In genomic region chr1:110245876-110246620, GRCh38 we compare ENCODE assay signal across 23 cellular contexts.
"Had no signal": no experiment of that assay in that cellular context is flagged by ENCODE, and none has a peak within 500 bp of the region (broad histone marks: within the 10 kb centered on the region; RNA-seq: fewer than 3 reads in every experiment).

No MANE protein-coding gene starts in this region.

- H3K4me1 ChIP-seq: tibial nerve, uterus had no signal

- FAIRE-seq: colon had no signal

- ATAC-seq: activated CD4-positive, alpha-beta T cell treated with anti-CD3 and anti-CD28 coated beads for 36 hours; gastroesophageal sphincter; left ventricle myocardium superior; WTC11 had no signal

- H3K4me3 ChIP-seq: gastroesophageal sphincter, tibial nerve, uterus had no signal

- H3K36me3 ChIP-seq: gastroesophageal sphincter, tibial nerve, uterus had no signal

- H3K27ac ChIP-seq: gastroesophageal sphincter, tibial nerve, uterus had no signal

- H3K27me3 ChIP-seq: gastroesophageal sphincter, tibial nerve, uterus had no signal

- H3K9me3 ChIP-seq: gastroesophageal sphincter, tibial nerve, uterus had no signal

- DNase-seq: activated CD4-positive, alpha-beta T cell treated with anti-CD3 and anti-CD28 coated beads for 36 hours; activated CD4-positive, alpha-beta T cell treated with anti-CD3 and anti-CD28 coated beads, Interleukin-2, amount 50 U/mL, for 48 hours; activated naive CD4-positive, alpha-beta T cell; activated naive CD8-positive, alpha-beta T cell treated with anti-CD3 and anti-CD28 coated beads for 36 hours; activated T-cell treated with anti-CD3 and anti-CD28 coated beads for 4 hours; amniotic stem cell; caudate nucleus; endodermal cell; erythroblast; immature natural killer cell; left ventricle myocardium superior; occipital lobe; stimulated activated CD4-positive, alpha-beta T cell treated with anti-CD3 and anti-CD28 coated beads, Interleukin-12 subunit alpha, Interleukin-12 subunit beta, amount 100 ng/mL, for 4 hours; stimulated activated CD4-positive, alpha-beta T cell treated with anti-CD3 and anti-CD28 coated beads, Interleukin-1b, Interleukin-23, amount 100 ng/mL, for 48 hours; stimulated activated naive CD4-positive, alpha-beta T cell treated with Interleukin-2 at 50 U/mL for 16 hours; substantia nigra; SW 1271; T-helper 2 cell; uterus had no signal
